In genomic region chr22:37818397-37819099, GRCh38 we compare ENCODE assay signal across 8 cellular contexts.
DNase-seq lines count a peak whose midpoint lies in the region; ATAC-seq and TF ChIP-seq lines count a peak whose summit lies in the region.

No MANE protein-coding gene starts in this region.

- DNase-seq in GM19238 (ENCODE audit: insufficient read length, low spot score) (peak; percentile 70), T follicular helper cell (ENCODE audit: low read depth) (peak; percentile 34), astrocyte of the cerebellum (ENCODE audit: low read depth) (no peak), islet precursor cell (peak; percentile 82), SIG-M5 treated with dmso at 0.1 percent for 504 hours (lab: John Stamatoyannopoulos, UW; ENCODE audit: unreplicated experiment) (no peak)
- peak; percentile 80 for DNase-seq in stimulated activated CD4-positive, alpha-beta T cell treated with anti-CD3 and anti-CD28 coated beads, Interleukin-15, amount 100 ng/mL, for 24 hours

- peak overlapping the region; percentile 6 for H3K4me3 ChIP-seq in astrocyte of the cerebellum (ENCODE audit: low read depth, low read length)

- ATAC-seq in GM21360 (IDR thresholded peaks at IDR 0.05; ENCODE audit: unreplicated experiment): no peak
- ATAC-seq in GM18511 (IDR thresholded peaks at IDR 0.05; ENCODE audit: unreplicated experiment): no peak

- in situ Hi-C loops in astrocyte of the cerebellum (cut with HindIII; ENCODE audit: low sequenced_read_pairs): loop anchor here (5.0 kb wide), 1 partner anchor 44 kb away; no protein-coding TSS in a partner anchor

- no peak for TF ChIP-seq CTCF in astrocyte of the cerebellum (IDR thresholded peaks at IDR 0.05; ENCODE audit: low read depth, low read length, missing control alignments)

Comparison
In these comparisons a context has a peak if more than half of its experiments do, and no peak if none do; other contexts are left out.
1. DNase-seq: peak in GM19238 (single experiment), T follicular helper cell (single experiment), islet precursor cell (single experiment) and stimulated activated CD4-positive, alpha-beta T cell treated with anti-CD3 and anti-CD28 coated beads, Interleukin-15, amount 100 ng/mL, for 24 hours (single experiment); none in astrocyte of the cerebellum (single experiment) and SIG-M5 treated with dmso at 0.1 percent for 504 hours (single experiment).